Comparison of ENCODE assay signal across 16 cellular contexts in genomic region chr5:77425420-77425819, GRCh38.
DNase-seq lines count a peak whose midpoint lies in the region; ATAC-seq and TF ChIP-seq lines count a peak whose summit lies in the region.
"Had no signal": no experiment of that assay in that cellular context is flagged by ENCODE, and none has a peak within 500 bp of the region (broad histone marks: within the 10 kb centered on the region; RNA-seq: fewer than 3 reads in every experiment).

No MANE protein-coding gene starts in this region.

- no peaks in the 10 kb centered on the region for H4K20me1 ChIP-seq in PC-3 (ENCODE audit: low read length)

- ATAC-seq in PC-3, result no peak
- ATAC-seq in lower lobe of right lung, result peak; percentile 22 to 40
- ATAC-seq in GM21515 (IDR thresholded peaks at IDR 0.05; ENCODE audit: unreplicated experiment), result no peak
- ATAC-seq: Panc1, Right ventricle myocardium inferior had no signal

- H3K9me2 ChIP-seq in PC-3 (replicated peaks; ENCODE audit: low read length), result no peaks in the 10 kb centered on the region

- 0 out of 2 replicates have a peak, but pooled peaks cover 3% of the 10 kb centered on the region for H3K36me3 ChIP-seq in ACC112 (ENCODE audit: insufficient read depth, low read length)
- no peaks in the 10 kb centered on the region for H3K36me3 ChIP-seq in PC-3 (ENCODE audit: low read depth, low read length)
- H3K36me3 ChIP-seq in lower lobe of right lung, result peaks cover 7% of the 10 kb centered on the region
- peaks cover 0 to 5% (median 3%) of the 10 kb centered on the region in 3 donors for H3K36me3 ChIP-seq in tibial artery

- BruUV-seq in PC-3 (replicated peaks; lab: Mats Ljungman, UMichigan), result no TSS peak

- DNase-seq in PC-3 (no peak), lower lobe of right lung (no peak), tibial artery (no peak), middle frontal gyrus (ENCODE audit: extremely low spot score, low spot score) (no peak)
- no peak for DNase-seq in stimulated activated CD4-positive, alpha-beta T cell treated with anti-CD3 and anti-CD28 coated beads, Interleukin-4, amount 100 ng/mL, for 1 hour
- DNase-seq: ACHN, COR-L47, EL, HFFc6, NCI-H1048, NCI-H510A treated with DMSO at 0.1 percent for 48 hours had no signal

- 0 out of 2 replicates have a peak overlapping the region, but pooled peaks have one; percentile 46 for H3K4me2 ChIP-seq in PC-3 (ENCODE audit: low read length)
- H3K4me2 ChIP-seq: KMS-11 had no signal

- H3K79me2 ChIP-seq in ACC112 (ENCODE audit: control insufficient read depth, insufficient read depth, low read length, unreplicated experiment) (no peaks in the 10 kb centered on the region), PC-3 (ENCODE audit: low read length) (no peaks in the 10 kb centered on the region)

- H3F3A ChIP-seq in PC-3 (ENCODE audit: low read length, unreplicated experiment), result no peaks in the 10 kb centered on the region

- no peak for TF ChIP-seq CTCF in PC-3 (conservative IDR thresholded peaks at IDR 0.05; ENCODE audit: low read depth, low read length)
- no peak for TF ChIP-seq CTCF in lower lobe of right lung (IDR thresholded peaks at IDR 0.05)
- TF ChIP-seq CTCF in tibial artery (IDR thresholded peaks at IDR 0.05), result no peak

- peaks cover 25% of the 10 kb centered on the region for H3K4me1 ChIP-seq in ACC112 (ENCODE audit: control insufficient read depth, insufficient read depth, low read length, unreplicated experiment)
- H3K4me1 ChIP-seq in PC-3 (ENCODE audit: insufficient read depth, low read length), result peaks cover 29% of the 10 kb centered on the region
- H3K4me1 ChIP-seq in lower lobe of right lung, result peaks cover 5% of the 10 kb centered on the region
- H3K4me1 ChIP-seq in tibial artery, result peaks cover 0 to 69% (median 28%) of the 10 kb centered on the region in 4 donors

- H3K27me3 ChIP-seq in ACC112 (ENCODE audit: insufficient read depth, low read length), result no peaks in the 10 kb centered on the region
- no peaks in the 10 kb centered on the region for H3K27me3 ChIP-seq in PC-3 (ENCODE audit: low read length)
- no peaks in the 10 kb centered on the region for H3K27me3 ChIP-seq in lower lobe of right lung (ENCODE audit: low read depth)
- no peaks in the 10 kb centered on the region for H3K27me3 ChIP-seq in tibial artery

- no peak overlapping the region for H2AFZ ChIP-seq in ACC112 (ENCODE audit: low read length, unreplicated experiment)
- no peak overlapping the region for H2AFZ ChIP-seq in PC-3 (ENCODE audit: low read length)

- no peak overlapping the region for H3K9ac ChIP-seq in PC-3 (ENCODE audit: low read length)
- H3K9ac ChIP-seq: KMS-11 had no signal

- H3K4me3 ChIP-seq in ACC112 (ENCODE audit: low read depth, low read length) (no peak overlapping the region), PC-3 (ENCODE audit: low read length) (no peak overlapping the region), lower lobe of right lung (no peak overlapping the region), tibial artery (no peak overlapping the region)

- 0 out of 2 replicates have a peak overlapping the region, but pooled peaks have one; percentile 69 for H3K27ac ChIP-seq in ACC112 (ENCODE audit: low read depth, low read length)
- H3K27ac ChIP-seq in PC-3 (ENCODE audit: low read length), result no peak overlapping the region
- no peak overlapping the region for H3K27ac ChIP-seq in lower lobe of right lung
- peak overlapping the region; percentile 61 to 64 for H3K27ac ChIP-seq in tibial artery
- H3K27ac ChIP-seq: KMS-11 had no signal

- CTCF ChIA-PET in PC-3 (lab: Charles Lee), result no interaction called here

- POLR2A ChIA-PET in PC-3 (lab: Charles Lee; ENCODE audit: unreplicated experiment), result no interaction called here

- intact Hi-C loops in PC-3 (cut with micrococcal nuclease), result no loop called here
- intact Hi-C loops in lower lobe of right lung (cut with DNase I), result no loop called here
- intact Hi-C loops in tibial artery (cut with DNase I; ENCODE audit: low total_unique reads), result loop anchor here (10.0 kb wide), 1 partner anchor 61 kb away; no protein-coding TSS in a partner anchor

- H3K9me3 ChIP-seq in PC-3 (ENCODE audit: low read length) (no peaks in the 10 kb centered on the region), lower lobe of right lung (no peaks in the 10 kb centered on the region), tibial artery (no peaks in the 10 kb centered on the region)

Comparison
In these comparisons a context has a peak if more than half of its experiments do, and no peak if none do; other contexts are left out.
1. H3K27ac ChIP-seq: peak in ACC112 (single experiment) and tibial artery (2 of 2); none in PC-3 (single experiment) and lower lobe of right lung (single experiment).
2. ATAC-seq: peak in lower lobe of right lung (2 of 2); none in PC-3 (single experiment) and GM21515 (single experiment).